In the genomic region with DNA sequence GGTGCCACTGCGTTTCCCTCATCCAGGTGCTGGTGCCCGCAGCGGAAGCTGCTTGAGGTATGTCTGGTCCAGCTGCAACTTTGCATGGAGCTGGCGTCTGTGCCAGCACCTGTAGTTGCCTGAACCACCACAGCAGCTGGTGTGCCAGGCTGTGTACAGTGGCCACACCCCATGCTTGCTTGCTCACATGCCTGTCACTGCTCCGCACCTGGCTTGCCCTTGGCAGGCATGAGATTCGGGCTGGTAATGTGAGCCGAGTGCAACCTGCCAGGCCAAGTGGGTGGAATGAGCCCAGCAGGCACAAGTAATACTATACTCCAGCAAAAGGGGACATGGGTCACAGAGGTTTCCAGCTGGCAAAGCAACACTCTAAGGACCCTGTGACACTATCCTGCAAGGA, we compare ENCODE assay signal across 24 cellular contexts.
DNase-seq lines count a peak whose midpoint lies in the region; ATAC-seq and TF ChIP-seq lines count a peak whose summit lies in the region.
"Had no signal": no experiment of that assay in that cellular context is flagged by ENCODE, and none has a peak within 500 bp of the region (broad histone marks: within the 10 kb centered on the region; RNA-seq: fewer than 3 reads in every experiment).

No MANE protein-coding gene starts in this region.

- no peak overlapping the region for H3K4me3 ChIP-seq in RWPE2 (ENCODE audit: severe bottlenecking)
- H3K4me3 ChIP-seq in heart left ventricle = no peak overlapping the region
- H3K4me3 ChIP-seq: body of pancreas, lung, neural progenitor cell, right lobe of liver had no signal

- H3K36me3 ChIP-seq in RWPE2 (ENCODE audit: low read depth) = no peaks in the 10 kb centered on the region
- no peaks in the 10 kb centered on the region for H3K36me3 ChIP-seq in heart left ventricle
- H3K36me3 ChIP-seq: neural progenitor cell, right lobe of liver had no signal

- H3K27ac ChIP-seq in RWPE2 (ENCODE audit: poor library complexity, severe bottlenecking) = no peak overlapping the region
- H3K27ac ChIP-seq in heart left ventricle = no peak overlapping the region
- H3K27ac ChIP-seq: body of pancreas, KMS-11, neural progenitor cell, right lobe of liver had no signal

- intact Hi-C loops in heart left ventricle (cut with DNase I) = no loop called here

- TF ChIP-seq POLR2A in heart left ventricle (IDR thresholded peaks at IDR 0.05) = no peak

- no peaks in the 10 kb centered on the region for H3K9me3 ChIP-seq in RWPE2 (ENCODE audit: severe bottlenecking)
- peaks cover 0 to 11% (median 6%) of the 10 kb centered on the region in 12 donors for H3K9me3 ChIP-seq in heart left ventricle
- H3K9me3 ChIP-seq: right lobe of liver had no signal

- ATAC-seq in RWPE2 (ENCODE audit: low read depth) (peak; percentile 69), heart left ventricle (no peak), GM18873 (IDR thresholded peaks at IDR 0.05; ENCODE audit: low FRiP score, unreplicated experiment) (no peak)
- ATAC-seq: body of pancreas; right lobe of liver; stimulated activated naive B cell treated with anti-CD40 and anti-IgM and Interleukin-4, amounts not matched to agents 10 μg/mL and 1 μg/mL and 100 μg/mL, for 72 hours had no signal

- TF ChIP-seq CTCF in RWPE2 (IDR thresholded peaks at IDR 0.05; ENCODE audit: poor library complexity, severe bottlenecking) (no peak), heart left ventricle (IDR thresholded peaks at IDR 0.05) (no peak)

- H3K27me3 ChIP-seq in RWPE2 (ENCODE audit: insufficient read depth, poor library complexity, severe bottlenecking) (no peaks in the 10 kb centered on the region), heart left ventricle (no peaks in the 10 kb centered on the region)
- H3K27me3 ChIP-seq: body of pancreas, neural progenitor cell, right lobe of liver had no signal

- WGBS in heart left ventricle, 4 donors = 82 to 85% (median 83%) methylated on average over 7 of the region's 7 CpGs

- DNase-seq in NCI-H2171 (lab: John Stamatoyannopoulos, UW) = peak; percentile 92
- no peak for DNase-seq in RWPE2 (ENCODE audit: low spot score)
- peak; percentile 14 for DNase-seq in left kidney (ENCODE audit: low read depth, low spot score)
- no peak for DNase-seq in KG1 (lab: John Stamatoyannopoulos, UW)
- DNase-seq in amniotic stem cell (lab: John Stamatoyannopoulos, UW) = no peak
- DNase-seq in heart left ventricle = no peak
- DNase-seq: activated gamma-delta T cell treated with Interleukin-2 at 50 U/mL for 16 hours; activated T-cell treated with anti-CD3 and anti-CD28 coated beads, Interleukin-2, amount 50 U/mL, for 1 hour; C1 segment of cervical spinal cord; Calu3; cerebellar nuclear complex; kidney glomerular epithelial cell; NCI-H1436 treated with DMSO at 0.1 percent for 48 hours; NCI-H226; NCI-H748 treated with DMSO at 0.1 percent for 48 hours; right lobe of liver; stimulated activated CD4-positive, alpha-beta T cell treated with anti-CD3 and anti-CD28 coated beads, Interleukin-4, amount 100 ng/mL, for 24 hours; stimulated activated naive B cell treated with anti-CD40 and anti-IgM and Interleukin-4, amounts not matched to agents 10 μg/mL and 1 μg/mL and 100 μg/mL, for 72 hours; T-helper 2 cell had no signal

- H3K4me1 ChIP-seq in RWPE2 (ENCODE audit: insufficient read depth, poor library complexity, severe bottlenecking) = no peaks in the 10 kb centered on the region
- H3K4me1 ChIP-seq in heart left ventricle = no peaks in the 10 kb centered on the region
- H3K4me1 ChIP-seq: body of pancreas, neural progenitor cell, right lobe of liver had no signal

Comparison
In these comparisons a context has a peak if more than half of its experiments do, and no peak if none do; other contexts are left out.
1. DNase-seq: peak in NCI-H2171 (single experiment) and left kidney (single experiment); none in RWPE2 (single experiment), KG1 (single experiment), amniotic stem cell (single experiment) and heart left ventricle (0 of 5).